Comparison of ENCODE assay signal across 2 cellular contexts in the genomic region with DNA sequence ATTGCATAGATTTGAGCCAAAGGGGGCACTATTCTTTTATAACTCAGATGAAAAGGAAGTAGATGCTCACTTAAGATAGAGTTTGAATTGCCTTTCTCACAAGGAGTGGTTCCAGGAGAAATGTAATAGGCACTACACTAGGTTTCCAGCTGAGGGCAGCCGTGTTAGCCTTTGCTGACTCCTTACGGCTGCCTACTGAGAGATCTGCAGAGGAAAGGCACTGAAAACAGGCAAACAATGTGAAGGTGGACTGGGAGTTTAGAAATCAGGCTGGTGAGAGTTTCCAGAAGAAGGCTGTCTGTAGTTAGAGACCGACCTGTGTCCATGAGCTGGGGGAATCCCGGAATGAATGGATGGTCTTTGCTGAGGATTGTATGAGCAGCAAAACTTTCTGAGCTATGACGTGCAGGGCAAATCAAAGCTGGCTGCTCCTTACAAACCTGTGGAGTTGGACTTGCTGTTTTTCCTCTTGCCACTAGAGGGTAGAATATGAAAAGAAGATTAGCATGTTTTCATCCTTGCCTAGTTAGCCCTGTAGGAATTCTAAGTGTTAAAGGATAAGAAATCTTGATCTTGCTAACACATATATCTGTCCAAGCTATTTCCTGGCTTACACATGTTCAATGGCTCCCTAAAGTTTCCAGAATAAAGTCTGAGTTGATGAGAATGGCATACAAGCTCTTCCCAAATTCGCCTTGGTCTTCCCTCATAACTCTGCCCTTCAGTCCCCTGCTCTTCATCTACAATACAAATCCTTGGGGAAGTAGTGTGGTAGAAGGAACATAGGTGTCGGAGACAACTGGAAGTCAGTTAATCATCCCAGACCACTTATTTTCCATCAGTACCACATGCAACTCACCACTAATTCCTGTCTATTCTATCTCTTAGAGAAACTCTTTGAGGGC.
TF ChIP-seq lines count a peak whose summit lies in the region.

No MANE protein-coding gene starts in this region.

TF ChIP-seq in GM23338, 12 proteins besides CTCF, POLR2A, EP300 and RAD21 (continued from another document):
- peak; percentile 43; the same call in 1 of the 2 replicates for TF ChIP-seq CREB1 (CRISPR knock-in tag; IDR thresholded peaks at IDR 0.05; ENCODE audit: low read depth)
- TF ChIP-seq, protein P1, sequence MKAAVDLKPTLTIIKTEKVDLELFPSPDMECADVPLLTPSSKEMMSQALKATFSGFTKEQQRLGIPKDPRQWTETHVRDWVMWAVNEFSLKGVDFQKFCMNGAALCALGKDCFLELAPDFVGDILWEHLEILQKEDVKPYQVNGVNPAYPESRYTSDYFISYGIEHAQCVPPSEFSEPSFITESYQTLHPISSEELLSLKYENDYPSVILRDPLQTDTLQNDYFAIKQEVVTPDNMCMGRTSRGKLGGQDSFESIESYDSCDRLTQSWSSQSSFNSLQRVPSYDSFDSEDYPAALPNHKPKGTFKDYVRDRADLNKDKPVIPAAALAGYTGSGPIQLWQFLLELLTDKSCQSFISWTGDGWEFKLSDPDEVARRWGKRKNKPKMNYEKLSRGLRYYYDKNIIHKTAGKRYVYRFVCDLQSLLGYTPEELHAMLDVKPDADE (IDR thresholded peaks at IDR 0.05), result no peak

TF ChIP-seq in GM12878, 131 proteins besides CTCF, POLR2A, EP300 and RAD21 (continued from another document):
- TF ChIP-seq MEF2B (IDR thresholded peaks at IDR 0.05; ENCODE audit: partially characterized antibody, poor library complexity, severe bottlenecking) (peak; percentile 8), DPF2 (IDR thresholded peaks at IDR 0.05) (no peak), SKIL (IDR thresholded peaks at IDR 0.05; ENCODE audit: low read depth, poor library complexity, severe bottlenecking) (peak; percentile 27), IRF4 (IDR thresholded peaks at IDR 0.05; ENCODE audit: low read depth, low read length) (peak; percentile 42; the same call in 1 of the 2 replicates), CREM (IDR thresholded peaks at IDR 0.05; ENCODE audit: low read depth) (peak; percentile 62), RB1 (IDR thresholded peaks at IDR 0.05; ENCODE audit: borderline replicate concordance) (no peak)
